ENCODE assay signal across 25 cellular contexts in genomic region chr18:79818631-79819030, GRCh38. TPM values are rescaled to one million over a fixed set of nuclear protein-coding genes. Genes with fewer than 3 reads are reported as not detected.
"Had no signal": no experiment of that assay in that cellular context is flagged by ENCODE, and none has a peak within 500 bp of the region (broad histone marks: within the 10 kb centered on the region; RNA-seq: fewer than 3 reads in every experiment).

No MANE protein-coding gene starts in this region.

- H3K27me3 ChIP-seq: testis had no signal

- H3K9me3 Mint-ChIP-seq: activated CD4-positive, alpha-beta memory T cell treated with anti-CD3 and anti-CD28 coated beads for 36 hours; activated naive CD8-positive, alpha-beta T cell treated with anti-CD3 and anti-CD28 coated beads for 36 hours; activated T-helper 17 cell treated with anti-CD3 and anti-CD28 coated beads, Interleukin-2, amount 50 U/mL, for 72 hours; endodermal cell; naive thymus-derived CD4-positive, alpha-beta T cell; type B pancreatic cell; WTC11 had no signal

- H3K4me1 ChIP-seq: left ventricle myocardium inferior, prostate gland, testis had no signal

- DNase-seq: activated CD4-positive, alpha-beta memory T cell treated with anti-CD3 and anti-CD28 coated beads for 36 hours; activated CD4-positive, alpha-beta T cell treated with anti-CD3 and anti-CD28 coated beads for 4 hours; activated naive CD4-positive, alpha-beta T cell; activated naive CD8-positive, alpha-beta T cell treated with anti-CD3 and anti-CD28 coated beads for 36 hours; activated T-cell treated with anti-CD3 and anti-CD28 coated beads, Interleukin-2, amount 50 U/mL, for 1 hour; amygdala; foreskin melanocyte; glutamatergic neuron; hypothalamus; left ventricle myocardium inferior; mucosa of descending colon; naive thymus-derived CD4-positive, alpha-beta T cell; small intestine; stimulated activated CD4-positive, alpha-beta T cell treated with anti-CD3 and anti-CD28 coated beads, Interleukin-15, amount 100 ng/mL, for 24 hours; stimulated activated CD4-positive, alpha-beta T cell treated with anti-CD3 and anti-CD28 coated beads, Interleukin-4, amount 100 ng/mL, for 1 hour; testis had no signal

- H3K4me1 Mint-ChIP-seq: activated T-helper 17 cell treated with anti-CD3 and anti-CD28 coated beads, Interleukin-2, amount 50 U/mL, for 72 hours; endodermal cell; WTC11 had no signal

- ATAC-seq: activated T-helper 17 cell treated with anti-CD3 and anti-CD28 coated beads, Interleukin-2, amount 50 U/mL, for 72 hours; naive thymus-derived CD4-positive, alpha-beta T cell; WTC11 had no signal

- H3K4me3 ChIP-seq: left ventricle myocardium inferior, mucosa of descending colon, prostate gland, testis had no signal

- H3K27ac ChIP-seq: left ventricle myocardium inferior, prostate gland, testis had no signal

- H3K9me3 ChIP-seq: left ventricle myocardium inferior, mucosa of descending colon, prostate gland, testis had no signal

- H3K36me3 ChIP-seq: left ventricle myocardium inferior, prostate gland had no signal

- H3K36me3 Mint-ChIP-seq: activated CD4-positive, alpha-beta memory T cell treated with anti-CD3 and anti-CD28 coated beads for 36 hours; activated naive CD8-positive, alpha-beta T cell treated with anti-CD3 and anti-CD28 coated beads for 36 hours; naive thymus-derived CD4-positive, alpha-beta T cell; type B pancreatic cell; WTC11 had no signal

- H3K4me3 Mint-ChIP-seq: activated CD4-positive, alpha-beta memory T cell treated with anti-CD3 and anti-CD28 coated beads for 36 hours; activated naive CD8-positive, alpha-beta T cell treated with anti-CD3 and anti-CD28 coated beads for 36 hours; activated T-helper 17 cell treated with anti-CD3 and anti-CD28 coated beads, Interleukin-2, amount 50 U/mL, for 72 hours; endodermal cell; naive thymus-derived CD4-positive, alpha-beta T cell; type B pancreatic cell; WTC11 had no signal

- H3K27ac Mint-ChIP-seq: activated CD4-positive, alpha-beta memory T cell treated with anti-CD3 and anti-CD28 coated beads for 36 hours; activated naive CD8-positive, alpha-beta T cell treated with anti-CD3 and anti-CD28 coated beads for 36 hours; activated T-helper 17 cell treated with anti-CD3 and anti-CD28 coated beads, Interleukin-2, amount 50 U/mL, for 72 hours; endodermal cell; naive thymus-derived CD4-positive, alpha-beta T cell; type B pancreatic cell; WTC11 had no signal

RNA-seq across cellular contexts. Expression of gene KCNG2, which starts 20.9 kb away (rescaled TPM):
- total RNA-seq: activated CD4-positive, alpha-beta memory T cell treated with anti-CD3 and anti-CD28 coated beads for 36 hours; activated naive CD8-positive, alpha-beta T cell treated with anti-CD3 and anti-CD28 coated beads for 36 hours; activated T-helper 17 cell treated with anti-CD3 and anti-CD28 coated beads, Interleukin-2, amount 50 U/mL, for 72 hours; endodermal cell; epithelial cell of proximal tubule; kidney epithelial cell; left ventricle myocardium inferior; naive thymus-derived CD4-positive, alpha-beta T cell; osteocyte had no signal
- polyA plus RNA-seq: naive thymus-derived CD4-positive, alpha-beta T cell; right cardiac atrium had no signal
